29 cellular contexts compared by ENCODE assay signal in genomic region chr6:91497770-91498169, GRCh38.
"Had no signal": no experiment of that assay in that cellular context is flagged by ENCODE, and none has a peak within 500 bp of the region (broad histone marks: within the 10 kb centered on the region; RNA-seq: fewer than 3 reads in every experiment).

No MANE protein-coding gene starts in this region.

- H3K4me3 ChIP-seq: coronary artery, dorsolateral prefrontal cortex had no signal

- DNase-seq: activated B cell treated with CpG ODN at 0.5 μM for 24 hours; activated CD4-positive, alpha-beta T cell treated with anti-CD3 and anti-CD28 coated beads for 48 hours; activated CD4-positive, alpha-beta T cell treated with anti-CD3 and anti-CD28 coated beads, Interleukin-2, amount 50 U/mL, for 1 hour; activated CD4-positive, alpha-beta T cell treated with anti-CD3 and anti-CD28 coated beads, Interleukin-2, amount 50 U/mL, for 48 hours; activated CD8-positive, alpha-beta memory T cell treated with anti-CD3 and anti-CD28 coated beads for 24 hours; activated CD8-positive, alpha-beta T cell treated with anti-CD3 and anti-CD28 coated beads for 36 hours; activated effector memory CD4-positive, alpha-beta T cell treated with Interleukin-2 at 50 U/mL for 16 hours; activated gamma-delta T cell treated with Interleukin-2 at 50 U/mL for 16 hours; activated naive CD4-positive, alpha-beta T cell treated with anti-CD3 and anti-CD28 coated beads, Interleukin-2, amount 50 U/mL, for 16 hours; activated naive CD4-positive, alpha-beta T cell treated with Interleukin-2 at 50 U/mL for 16 hours; activated T-cell treated with anti-CD3 and anti-CD28 coated beads, Interleukin-2, amount 50 U/mL, for 4 hours; amniotic stem cell; anterior cingulate cortex; brain microvascular endothelial cell; dorsolateral prefrontal cortex; effector memory CD4-positive, alpha-beta T cell; endodermal cell; foreskin fibroblast; head of caudate nucleus; hippocampal formation; T1000; WERI-Rb-1 had no signal

- FAIRE-seq: astrocyte, bronchial epithelial cell, frontal cortex had no signal

- H3K36me3 ChIP-seq: brain microvascular endothelial cell, WERI-Rb-1 had no signal

- ATAC-seq: activated CD4-positive, CD25-positive, alpha-beta regulatory T cell treated with anti-CD3 and anti-CD28 coated beads, Interleukin-2, amount 50 U/mL, for 24 hours; activated CD8-positive, alpha-beta T cell treated with anti-CD3 and anti-CD28 coated beads for 36 hours; activated T-cell treated with anti-CD3 and anti-CD28 coated beads, Interleukin-2, amount 50 U/mL, for 4 hours; activated T-helper 17 cell treated with anti-CD3 and anti-CD28 coated beads, Interleukin-2, amount 50 U/mL, for 72 hours; esophagus mucosa had no signal

- H3K27me3 ChIP-seq: brain microvascular endothelial cell, dorsolateral prefrontal cortex had no signal

- H3K27ac ChIP-seq: brain microvascular endothelial cell, coronary artery, dorsolateral prefrontal cortex, WERI-Rb-1 had no signal
